ENCODE assay signal across 22 cellular contexts in genomic region chr12:131962069-131962468, GRCh38. TPM values are rescaled to one million over a fixed set of nuclear protein-coding genes. Genes with fewer than 3 reads are reported as not detected.
DNase-seq lines count a peak whose midpoint lies in the region; ATAC-seq and TF ChIP-seq lines count a peak whose summit lies in the region.
"Had no signal": no experiment of that assay in that cellular context is flagged by ENCODE, and none has a peak within 500 bp of the region (broad histone marks: within the 10 kb centered on the region; RNA-seq: fewer than 3 reads in every experiment).

No MANE protein-coding gene starts in this region.

- H3K4me1 Mint-ChIP-seq in activated naive CD4-positive, alpha-beta T cell treated with anti-CD3 and anti-CD28 coated beads, Interleukin-2, amount 10 ng/mL, durations not matched to agents 7 days and 5 days = peaks cover 46% of the 10 kb centered on the region
- H3K4me1 Mint-ChIP-seq in WTC11 = peaks cover 7% of the 10 kb centered on the region

- no peaks in the 10 kb centered on the region for H3K27me3 Mint-ChIP-seq in activated naive CD4-positive, alpha-beta T cell treated with anti-CD3 and anti-CD28 coated beads, Interleukin-2, amount 10 ng/mL, durations not matched to agents 7 days and 5 days
- H3K27me3 Mint-ChIP-seq in WTC11 (ENCODE audit: low read depth) = no peaks in the 10 kb centered on the region

- H3K27ac Mint-ChIP-seq in activated naive CD4-positive, alpha-beta T cell treated with anti-CD3 and anti-CD28 coated beads, Interleukin-2, amount 10 ng/mL, durations not matched to agents 7 days and 5 days = peak overlapping the region; percentile 33
- peak overlapping the region; percentile 51; the same call in 1 of the 2 replicates for H3K27ac Mint-ChIP-seq in WTC11

- H3K9me3 Mint-ChIP-seq in activated naive CD4-positive, alpha-beta T cell treated with anti-CD3 and anti-CD28 coated beads, Interleukin-2, amount 10 ng/mL, durations not matched to agents 7 days and 5 days = no peaks in the 10 kb centered on the region
- no peaks in the 10 kb centered on the region for H3K9me3 Mint-ChIP-seq in WTC11

- no peak for DNase-seq in activated naive CD4-positive, alpha-beta T cell treated with anti-CD3 and anti-CD28 coated beads, Interleukin-2, amount 10 ng/mL, durations not matched to agents 7 days and 5 days
- DNase-seq in activated naive CD4-positive, alpha-beta T cell (lab: John Stamatoyannopoulos, UW) = no peak
- no peak for DNase-seq in WTC11 (ENCODE audit: low spot score)
- DNase-seq in left ventricle myocardium superior = no peak
- DNase-seq in posterior vena cava (ENCODE audit: low spot score) = peak; percentile 9
- no peak for DNase-seq in iPS-NIHi7 (ENCODE audit: extremely low spot score)
- no peak for DNase-seq in hippocampal formation (lab: John Stamatoyannopoulos, UW)
- DNase-seq in NCI-H146 treated with DMSO at 0.1 percent for 48 hours (lab: John Stamatoyannopoulos, UW; ENCODE audit: unreplicated experiment) = no peak
- DNase-seq: ACHN; activated CD4-positive, alpha-beta T cell treated with anti-CD3 and anti-CD28 coated beads for 1 hour; activated gamma-delta T cell; cerebellar nuclear complex; DMS 273 treated with DMSO at 0.1 percent for 48 hours; H7; NCI-H1092 treated with DMSO at 0.1 percent for 48 hours; NCI-H2029; NCI-H82; right lobe of liver; stimulated activated CD4-positive, alpha-beta T cell treated with anti-CD3 and anti-CD28 coated beads, Interleukin-15, amount 100 ng/mL, for 24 hours; stimulated activated CD8-positive, alpha-beta memory T cell treated with anti-CD3 and anti-CD28 coated beads, Interleukin-4, amount 100 ng/mL, for 48 hours; substantia nigra had no signal

- CTCF ChIA-PET in activated naive CD4-positive, alpha-beta T cell treated with anti-CD3 and anti-CD28 coated beads, Interleukin-2, amount 10 ng/mL, durations not matched to agents 7 days and 5 days (lab: Charles Lee) = interaction anchor here (1.0 kb wide), 1 partner anchor 9 kb away, joined by 3 read pairs; no protein-coding TSS in a partner anchor
- CTCF ChIA-PET in WTC11 (lab: Charles Lee) = no interaction called here

- intact Hi-C loops in left ventricle myocardium superior (cut with micrococcal nuclease) (no loop called here), posterior vena cava (cut with DNase I) (no loop called here)

- no peak for ATAC-seq in WTC11
- ATAC-seq in left ventricle myocardium superior = peak; percentile 81
- ATAC-seq: HepG2 had no signal

- peaks cover 25% of the 10 kb centered on the region for H3K36me3 Mint-ChIP-seq in activated naive CD4-positive, alpha-beta T cell treated with anti-CD3 and anti-CD28 coated beads, Interleukin-2, amount 10 ng/mL, durations not matched to agents 7 days and 5 days
- peaks cover 7% of the 10 kb centered on the region for H3K36me3 Mint-ChIP-seq in WTC11

- POLR2A ChIA-PET in WTC11 (lab: Charles Lee) = no interaction called here

- TF ChIP-seq CTCF in WTC11 (IDR thresholded peaks at IDR 0.05) = no peak

- H3K4me3 Mint-ChIP-seq in activated naive CD4-positive, alpha-beta T cell treated with anti-CD3 and anti-CD28 coated beads, Interleukin-2, amount 10 ng/mL, durations not matched to agents 7 days and 5 days = no peak overlapping the region
- H3K4me3 Mint-ChIP-seq in WTC11 = no peak overlapping the region

TF ChIP-seq in WTC11, 78 proteins besides CTCF, POLR2A, EP300 and RAD21:
- TF ChIP-seq EMX1 (CRISPR knock-in tag; IDR thresholded peaks at IDR 0.05) (no peak), ZNF423 (CRISPR knock-in tag; IDR thresholded peaks at IDR 0.05) (no peak), OVOL2 (CRISPR knock-in tag; IDR thresholded peaks at IDR 0.05; ENCODE audit: borderline replicate concordance) (no peak), RELA (CRISPR knock-in tag; IDR thresholded peaks at IDR 0.05; ENCODE audit: borderline replicate concordance) (no peak), ZNF396 (CRISPR knock-in tag; IDR thresholded peaks at IDR 0.05; ENCODE audit: borderline replicate concordance) (no peak), NR3C1 (CRISPR knock-in tag; conservative IDR thresholded peaks at IDR 0.05; ENCODE audit: low read depth) (no peak), ZNF671 (CRISPR knock-in tag; IDR thresholded peaks at IDR 0.05) (no peak), ATF6 (CRISPR knock-in tag; IDR thresholded peaks at IDR 0.05) (no peak), SMAD4 (CRISPR knock-in tag; IDR thresholded peaks at IDR 0.05) (no peak)

RNA-seq across cellular contexts. Expression of gene EP400, which starts 12.3 kb away (rescaled TPM):
- 73.0 to 76.7 TPM (median 75.8 TPM) in 3 replicates for total RNA-seq in WTC11 (2021)
- total RNA-seq in left ventricle myocardium superior = 14.8 TPM
- total RNA-seq in posterior vena cava = 10 to 100 TPM; 32.6 to 35.2 TPM

RNA-seq across cellular contexts. Expression of gene PUS1, which starts 33.0 kb away (rescaled TPM):
- total RNA-seq in WTC11 (2021) (76.2 to 97.4 TPM (median 85.2 TPM) in 3 replicates), left ventricle myocardium superior (5.6 TPM), posterior vena cava (10 to 100 TPM; 12.5 to 16.1 TPM)
